17 cellular contexts compared by ENCODE assay signal in the genomic region with DNA sequence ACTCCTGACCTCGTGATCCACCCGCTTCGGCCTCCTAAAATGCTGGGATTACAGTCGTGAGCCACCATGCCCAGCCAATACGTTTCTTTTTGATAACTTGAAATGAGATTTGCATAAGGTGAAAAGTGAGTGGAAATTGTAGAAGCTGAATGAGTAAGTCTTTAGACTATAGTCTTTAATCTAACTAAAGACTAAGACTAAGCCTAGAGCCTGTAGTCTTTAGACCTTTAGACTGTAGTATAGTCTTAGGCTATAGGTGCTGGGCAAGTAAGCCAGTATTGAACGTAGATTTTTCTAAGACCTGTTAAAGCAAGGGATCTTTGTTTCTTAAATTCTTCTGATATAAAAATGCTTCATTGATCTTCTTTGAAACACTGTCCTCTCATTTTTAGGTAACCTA.
"Had no signal": no experiment of that assay in that cellular context is flagged by ENCODE, and none has a peak within 500 bp of the region (broad histone marks: within the 10 kb centered on the region; RNA-seq: fewer than 3 reads in every experiment).

No MANE protein-coding gene starts in this region.

- H3K9me3 Mint-ChIP-seq: naive B cell had no signal

- H3K27me3 Mint-ChIP-seq: naive B cell had no signal

- H3K27me3 ChIP-seq: hepatocyte, right atrium auricular region, sigmoid colon, tibial nerve had no signal

- DNase-seq: effector CD8-positive, alpha-beta T cell; foreskin melanocyte; head of caudate nucleus; kidney; left cardiac atrium; mesendoderm; naive B cell; posterior cingulate gyrus; sigmoid colon; stimulated activated CD4-positive, alpha-beta T cell treated with anti-CD3 and anti-CD28 coated beads, Interleukin-2, amount 100 ng/mL, for 24 hours; stimulated activated CD4-positive, alpha-beta T cell treated with anti-CD3 and anti-CD28 coated beads, Interleukin-4, amount 100 ng/mL, for 4 hours; stimulated activated naive CD4-positive, alpha-beta T cell had no signal

- H3K4me3 ChIP-seq: coronary artery, hepatocyte, right atrium auricular region, sigmoid colon, skin epidermis, tibial nerve had no signal

- ATAC-seq: left cardiac atrium had no signal

- H3K36me3 ChIP-seq: right atrium auricular region, sigmoid colon, tibial nerve had no signal

- H3K36me3 Mint-ChIP-seq: naive B cell had no signal

- H3K9me3 ChIP-seq: right atrium auricular region, sigmoid colon, tibial nerve had no signal

- FAIRE-seq: kidney had no signal

- H3K27ac ChIP-seq: coronary artery, hepatocyte, sigmoid colon, skin epidermis, tibial nerve had no signal

- H3K4me3 Mint-ChIP-seq: naive B cell had no signal
